ENCODE assay signal across 28 cellular contexts in genomic region chrX:51874123-51874522, GRCh38.
"Had no signal": no experiment of that assay in that cellular context is flagged by ENCODE, and none has a peak within 500 bp of the region (broad histone marks: within the 10 kb centered on the region; RNA-seq: fewer than 3 reads in every experiment).

No MANE protein-coding gene starts in this region.

- DNase-seq: dermis blood vessel endothelial cell; effector memory CD4-positive, alpha-beta T cell; foreskin keratinocyte; glutamatergic neuron; heart right ventricle; hippocampal formation; left cardiac atrium; left lung; mesendoderm; midbrain; naive thymus-derived CD8-positive, alpha-beta T cell; nephron progenitor cell; nucleus accumbens; ovary; posterior cingulate gyrus; psoas muscle; right cardiac atrium; sigmoid colon; stimulated activated CD4-positive, alpha-beta T cell treated with anti-CD3 and anti-CD28 coated beads, Interleukin-2, amount 100 ng/mL, for 24 hours; stimulated activated CD4-positive, alpha-beta T cell treated with anti-CD3 and anti-CD28 coated beads, Interleukin-4, amount 100 ng/mL, for 24 hours; stimulated activated naive CD8-positive, alpha-beta T cell treated with anti-CD3 and anti-CD28 coated beads, Interleukin-15, Interleukin-2, amounts not matched to agents 100 U/mL and 50 U/mL, for 24 hours; substantia nigra; testis; tibial artery had no signal

- H3K9me3 Mint-ChIP-seq: stimulated activated effector memory CD8-positive, alpha-beta T cell treated with anti-CD3 and anti-CD28 coated beads, Interleukin-12 subunit alpha, Interleukin-12 subunit beta, amount 100 ng/mL, for 72 hours had no signal

- H3K4me3 Mint-ChIP-seq: naive thymus-derived CD8-positive, alpha-beta T cell; nephron progenitor cell; stimulated activated effector memory CD8-positive, alpha-beta T cell treated with anti-CD3 and anti-CD28 coated beads, Interleukin-12 subunit alpha, Interleukin-12 subunit beta, amount 100 ng/mL, for 72 hours; type B pancreatic cell had no signal

- H3K9me3 ChIP-seq: esophagus muscularis mucosa, gastroesophageal sphincter, heart right ventricle, left lung, ovary, psoas muscle, sigmoid colon, testis, tibial artery had no signal

- H3K4me1 ChIP-seq: esophagus muscularis mucosa, foreskin keratinocyte, gastroesophageal sphincter, heart right ventricle, left lung, psoas muscle, sigmoid colon, testis, tibial artery had no signal

- H3K4me3 ChIP-seq: esophagus muscularis mucosa, gastroesophageal sphincter, heart right ventricle, left lung, ovary, psoas muscle, sigmoid colon, testis, tibial artery had no signal

- H3K27ac ChIP-seq: esophagus muscularis mucosa, foreskin keratinocyte, gastroesophageal sphincter, heart right ventricle, left lung, ovary, psoas muscle, sigmoid colon, testis, tibial artery had no signal

- H3K4me1 Mint-ChIP-seq: nephron progenitor cell had no signal

- H3K27me3 Mint-ChIP-seq: naive thymus-derived CD8-positive, alpha-beta T cell; type B pancreatic cell had no signal

- H3K36me3 Mint-ChIP-seq: stimulated activated effector memory CD8-positive, alpha-beta T cell treated with anti-CD3 and anti-CD28 coated beads, Interleukin-12 subunit alpha, Interleukin-12 subunit beta, amount 100 ng/mL, for 72 hours had no signal

- H3K27me3 ChIP-seq: esophagus muscularis mucosa, foreskin keratinocyte, gastroesophageal sphincter, left lung, ovary, sigmoid colon, testis, tibial artery had no signal

- ATAC-seq: foreskin keratinocyte; gastroesophageal sphincter; heart right ventricle; left cardiac atrium; left lung; naive thymus-derived CD8-positive, alpha-beta T cell; psoas muscle; right cardiac atrium; stimulated activated effector memory CD8-positive, alpha-beta T cell treated with anti-CD3 and anti-CD28 coated beads, Interleukin-12 subunit alpha, Interleukin-12 subunit beta, amount 100 ng/mL, for 72 hours; stimulated activated naive CD8-positive, alpha-beta T cell treated with anti-CD3 and anti-CD28 coated beads, Interleukin-15, Interleukin-2, amounts not matched to agents 100 U/mL and 50 U/mL, for 24 hours had no signal

- H3K27ac Mint-ChIP-seq: nephron progenitor cell; stimulated activated effector memory CD8-positive, alpha-beta T cell treated with anti-CD3 and anti-CD28 coated beads, Interleukin-12 subunit alpha, Interleukin-12 subunit beta, amount 100 ng/mL, for 72 hours; type B pancreatic cell had no signal

- H3K36me3 ChIP-seq: esophagus muscularis mucosa, gastroesophageal sphincter, heart right ventricle, left lung, ovary, sigmoid colon, tibial artery had no signal
